Comparison of ENCODE assay signal across 1 cellular context in genomic region chr11:14643697-14644395, GRCh38.
TF ChIP-seq lines count a peak whose summit lies in the region.

Gene PDE3B, plus strand, starts transcription at chr11:14643804. Its CDS starts 272 bp downstream, at chr11:14644076.

TF ChIP-seq in HepG2, 621 proteins besides CTCF, POLR2A, EP300 and RAD21 (continued from another document and continues in another):
- TF ChIP-seq ZSCAN30 (CRISPR knock-in tag; IDR thresholded peaks at IDR 0.05) (no peak; the same call in 1 of the 2 replicates), ZNF737 (CRISPR knock-in tag; IDR thresholded peaks at IDR 0.05; ENCODE audit: borderline replicate concordance) (no peak), NFAT5 (CRISPR knock-in tag; IDR thresholded peaks at IDR 0.05) (no peak), MED13 (CRISPR knock-in tag; IDR thresholded peaks at IDR 0.05) (peak; percentile 37; the same call in 1 of the 2 replicates), MNT (IDR thresholded peaks at IDR 0.05) (no peak), EHMT2 (IDR thresholded peaks at IDR 0.05; ENCODE audit: borderline replicate concordance, low read depth, low read length) (no peak), CENPBD1 (CRISPR knock-in tag; IDR thresholded peaks at IDR 0.05; ENCODE audit: borderline replicate concordance, low read depth) (peak; percentile 30; the same call in 1 of the 2 replicates), ISL2 (CRISPR knock-in tag; IDR thresholded peaks at IDR 0.05) (no peak), ZNF33B (CRISPR knock-in tag; IDR thresholded peaks at IDR 0.05) (no peak; the same call in none of the 2 replicates), ZNF580 (CRISPR knock-in tag; IDR thresholded peaks at IDR 0.05; ENCODE audit: borderline replicate concordance, low read depth) (0 out of 2 replicates have a peak, but pooled peaks have one; percentile 24), PATZ1 (CRISPR knock-in tag; IDR thresholded peaks at IDR 0.05) (peak; percentile 59), MLXIP (CRISPR knock-in tag; IDR thresholded peaks at IDR 0.05; ENCODE audit: borderline replicate concordance) (no peak), TARDBP (CRISPR knock-in tag; IDR thresholded peaks at IDR 0.05) (peak; percentile 16; the same call in 1 of the 2 replicates), ZNF296 (CRISPR knock-in tag; conservative IDR thresholded peaks at IDR 0.05) (no peak), ZNF646 (CRISPR knock-in tag; IDR thresholded peaks at IDR 0.05) (peak; percentile 32; the same call in 1 of the 2 replicates), FOXC1 (CRISPR knock-in tag; IDR thresholded peaks at IDR 0.05; ENCODE audit: borderline replicate concordance) (no peak; the same call in 1 of the 2 replicates), HIC2 (CRISPR knock-in tag; IDR thresholded peaks at IDR 0.05; ENCODE audit: low read depth) (no peak), ZNF510 (CRISPR knock-in tag; IDR thresholded peaks at IDR 0.05; ENCODE audit: low read depth) (no peak), ZNF652 (CRISPR knock-in tag; IDR thresholded peaks at IDR 0.05; ENCODE audit: borderline replicate concordance, low read depth) (0 out of 2 replicates have a peak, but pooled peaks have one; percentile 8), ZNF761 (CRISPR knock-in tag; conservative IDR thresholded peaks at IDR 0.05) (no peak; the same call in 1 of the 2 replicates), ZFYVE20 (CRISPR knock-in tag; IDR thresholded peaks at IDR 0.05; ENCODE audit: borderline replicate concordance, low read depth) (0 out of 2 replicates have a peak, but pooled peaks have one; percentile 11), ZBTB49 (CRISPR knock-in tag; IDR thresholded peaks at IDR 0.05; ENCODE audit: borderline replicate concordance) (no peak), DRAP1 (CRISPR knock-in tag; IDR thresholded peaks at IDR 0.05) (peak; percentile 39; the same call in 1 of the 2 replicates)
